Comparison of ENCODE assay signal across 9 cellular contexts in genomic region chr1:65308781-65309316, GRCh38.
DNase-seq lines count a peak whose midpoint lies in the region; ATAC-seq and TF ChIP-seq lines count a peak whose summit lies in the region.
"Had no signal": no experiment of that assay in that cellular context is flagged by ENCODE, and none has a peak within 500 bp of the region (broad histone marks: within the 10 kb centered on the region; RNA-seq: fewer than 3 reads in every experiment).

No MANE protein-coding gene starts in this region.

- DNase-seq in HAP-1 (ENCODE audit: low spot score in 2 of 2) (no peak), cerebellar cortex (ENCODE audit: low spot score) (peak; percentile 37), nephron progenitor cell (no peak), NCI-H345 treated with DMSO at 0.1 percent for 48 hours (lab: John Stamatoyannopoulos, UW; ENCODE audit: unreplicated experiment) (no peak)
- no peak for DNase-seq in stimulated activated CD4-positive, alpha-beta T cell treated with anti-CD3 and anti-CD28 coated beads, Interleukin-2, amount 100 ng/mL, for 24 hours
- DNase-seq: naive B cell had no signal

- H3K27me3 Mint-ChIP-seq in nephron progenitor cell (ENCODE audit: low read depth, poor library complexity): peaks cover 76% of the 10 kb centered on the region

- H3K79me2 ChIP-seq in ACC112 (ENCODE audit: control insufficient read depth, insufficient read depth, low read length, unreplicated experiment): no peaks in the 10 kb centered on the region

- H3K27ac Mint-ChIP-seq in nephron progenitor cell: no peak overlapping the region

- H3K27me3 ChIP-seq in ACC112 (ENCODE audit: insufficient read depth, low read length) (peaks cover 31% of the 10 kb centered on the region), HAP-1 (ENCODE audit: low read depth) (no peaks in the 10 kb centered on the region; the same call in 1 of the 2 replicates)

- H3K36me3 Mint-ChIP-seq in nephron progenitor cell (ENCODE audit: low read depth): no peaks in the 10 kb centered on the region
- H3K36me3 Mint-ChIP-seq: naive B cell had no signal

- no peak overlapping the region for H3K27ac ChIP-seq in ACC112 (ENCODE audit: low read depth, low read length)

- H3K4me1 Mint-ChIP-seq in nephron progenitor cell: peaks cover 19% of the 10 kb centered on the region

- ATAC-seq in GM19467 (IDR thresholded peaks at IDR 0.05; ENCODE audit: unreplicated experiment) (no peak), HG03565 (IDR thresholded peaks at IDR 0.05; ENCODE audit: unreplicated experiment) (no peak)

- TF ChIP-seq CTCF in nephron progenitor cell (IDR thresholded peaks at IDR 0.05): no peak

- H3K4me3 ChIP-seq in ACC112 (ENCODE audit: low read depth, low read length): peak overlapping the region; percentile 88
- H3K4me3 ChIP-seq in HAP-1: peak overlapping the region; percentile 27

- H3K36me3 ChIP-seq in ACC112 (ENCODE audit: insufficient read depth, low read length) (no peaks in the 10 kb centered on the region), HAP-1 (replicated peaks) (no peaks in the 10 kb centered on the region)

- in situ Hi-C loops in HAP-1 (cut with MboI; ENCODE audit: low sequenced_read_pairs): no loop called here

- H3K9me3 Mint-ChIP-seq in nephron progenitor cell: no peaks in the 10 kb centered on the region

- H2AFZ ChIP-seq in ACC112 (ENCODE audit: low read length, unreplicated experiment): no peak overlapping the region

- H3K4me3 Mint-ChIP-seq in nephron progenitor cell: peak overlapping the region; percentile 81

- H3K9me3 ChIP-seq in HAP-1: no peaks in the 10 kb centered on the region

- no peaks in the 10 kb centered on the region for H3K4me1 ChIP-seq in ACC112 (ENCODE audit: control insufficient read depth, insufficient read depth, low read length, unreplicated experiment)
- H3K4me1 ChIP-seq in HAP-1: peaks cover 4% of the 10 kb centered on the region
